10 cellular contexts compared by ENCODE assay signal in genomic region chr1:94922756-94923465, GRCh38. TPM values are rescaled to one million over a fixed set of nuclear protein-coding genes. Genes with fewer than 3 reads are reported as not detected.
DNase-seq lines count a peak whose midpoint lies in the region; ATAC-seq and TF ChIP-seq lines count a peak whose summit lies in the region.
"Had no signal": no experiment of that assay in that cellular context is flagged by ENCODE, and none has a peak within 500 bp of the region (broad histone marks: within the 10 kb centered on the region; RNA-seq: fewer than 3 reads in every experiment).

No MANE protein-coding gene starts in this region.

- H2AFZ ChIP-seq in GM23338: no peak overlapping the region

- H3K4me3 ChIP-seq in GM23338 (no peak overlapping the region), skeletal muscle cell (ENCODE audit: low read depth, low read length) (peak overlapping the region; percentile 91)

- H4K20me1 ChIP-seq in GM23338 (replicated peaks; ENCODE audit: insufficient read depth): peaks cover 70% of the 10 kb centered on the region

- no peak overlapping the region; the same call in 2 of the 3 replicates for H3K4me3 Mint-ChIP-seq in GM23338
- H3K4me3 Mint-ChIP-seq: activated naive CD4-positive, alpha-beta T cell treated with anti-CD3 and anti-CD28 coated beads, Interleukin-2, amount 50 U/mL, for 24 hours had no signal

- no peaks in the 10 kb centered on the region for H3K9me2 ChIP-seq in GM23338 (ENCODE audit: insufficient read depth)

- no peak for ATAC-seq in GM23338
- no peak for ATAC-seq in HG03342 (IDR thresholded peaks at IDR 0.05; ENCODE audit: unreplicated experiment)

- peaks cover 62% of the 10 kb centered on the region for H3K4me1 ChIP-seq in GM23338 (ENCODE audit: insufficient read depth)

- H3K27me3 Mint-ChIP-seq in GM23338 (ENCODE audit: insufficient read depth, low read depth, poor library complexity): peaks cover 15% of the 10 kb centered on the region

- no peaks in the 10 kb centered on the region for H3K27me3 ChIP-seq in GM23338 (ENCODE audit: insufficient read depth)

- H3F3A ChIP-seq in GM23338 (replicated peaks; ENCODE audit: low read depth): peaks cover 5% of the 10 kb centered on the region

- peaks cover 67% of the 10 kb centered on the region for H3K4me1 Mint-ChIP-seq in GM23338

- TF ChIP-seq CTCF in GM23338 (conservative IDR thresholded peaks at IDR 0.05; ENCODE audit: low read depth in 2 of 2): no peak

- H3K27ac ChIP-seq in GM23338 (ENCODE audit: low read depth): peak overlapping the region; percentile 68

- DNase-seq in GM23338 (ENCODE audit: low spot score) (no peak), amniotic epithelial cell (ENCODE audit: low read depth) (peak; percentile 89), hepatic stellate cell (ENCODE audit: low spot score) (peak; percentile 57), skeletal muscle cell (ENCODE audit: low read depth) (peak; percentile 37), SK-N-DZ (ENCODE audit: low spot score) (no peak), NOMO-1 (lab: John Stamatoyannopoulos, UW; ENCODE audit: unreplicated experiment in 2 of 2) (no peak)
- no peak for DNase-seq in activated CD8-positive, alpha-beta memory T cell treated with anti-CD3 and anti-CD28 coated beads, Interleukin-2, amount 50 U/mL, for 4 hours
- DNase-seq: NCI-H2171 had no signal

- H3K79me2 ChIP-seq in GM23338 (replicated peaks; ENCODE audit: insufficient read depth): peaks cover 83% of the 10 kb centered on the region

- H3K4me2 ChIP-seq in GM23338: peak overlapping the region; percentile 82

- H3K36me3 Mint-ChIP-seq in GM23338 (ENCODE audit: low read depth): peaks cover 33% of the 10 kb centered on the region

- H3K36me3 ChIP-seq in GM23338 (ENCODE audit: insufficient read depth): no peaks in the 10 kb centered on the region

- 0 out of 2 replicates have a peak overlapping the region, but pooled peaks have one; percentile 71 for H3K27ac Mint-ChIP-seq in GM23338
- H3K27ac Mint-ChIP-seq: activated naive CD4-positive, alpha-beta T cell treated with anti-CD3 and anti-CD28 coated beads, Interleukin-2, amount 50 U/mL, for 24 hours had no signal

- H3K9me3 Mint-ChIP-seq in GM23338: peaks cover 4% of the 10 kb centered on the region; the same call in 1 of the 3 replicates
- H3K9me3 Mint-ChIP-seq: activated naive CD4-positive, alpha-beta T cell treated with anti-CD3 and anti-CD28 coated beads, Interleukin-2, amount 50 U/mL, for 24 hours had no signal

TF ChIP-seq in GM23338, 12 proteins besides CTCF, POLR2A, EP300 and RAD21 (continues in another document):
- no peak for TF ChIP-seq CREB1 (CRISPR knock-in tag; IDR thresholded peaks at IDR 0.05; ENCODE audit: low read depth)
- no peak for TF ChIP-seq POLR2AphosphoS5 (IDR thresholded peaks at IDR 0.05; ENCODE audit: low read depth)
- TF ChIP-seq STAT1 (IDR thresholded peaks at IDR 0.05; ENCODE audit: unreplicated experiment): no peak
- no peak for TF ChIP-seq EZH2 (IDR thresholded peaks at IDR 0.05; ENCODE audit: low read depth, unreplicated experiment)
- TF ChIP-seq ZNF331 (CRISPR knock-in tag; IDR thresholded peaks at IDR 0.05; ENCODE audit: low read depth): no peak
- TF ChIP-seq REST (IDR thresholded peaks at IDR 0.05; ENCODE audit: unreplicated experiment): no peak
- TF ChIP-seq ZNF462 (CRISPR knock-in tag; IDR thresholded peaks at IDR 0.05): no peak
- no peak for TF ChIP-seq EZH2phosphoT487 (IDR thresholded peaks at IDR 0.05; ENCODE audit: unreplicated experiment)
- no peak for TF ChIP-seq ZNF114 (CRISPR knock-in tag; IDR thresholded peaks at IDR 0.05)

RNA-seq across cellular contexts. Expression of gene CNN3, which starts 4.0 kb away (rescaled TPM):
- total RNA-seq in GM23338 (2014; rRNA removed; shearing (Covaris generic)): 220 and 247 TPM in 2 replicates
- 270 and 312 TPM in 2 replicates for polyA plus RNA-seq in GM23338 (2016; fragmentation: Nextera tagmentation; extraction: Ambion mirVana)
- polyA plus RNA-seq in SK-N-DZ (2014; cell fraction: cytosol; rRNA removed): 158 and 161 TPM in 2 replicates
- 83.0 and 108 TPM in 2 replicates for polyA plus RNA-seq in SK-N-DZ (2014; cell fraction: nucleus; rRNA removed)

Comparison
In these comparisons a context has a peak if more than half of its experiments do, and no peak if none do; other contexts are left out.
1. DNase-seq: peak in amniotic epithelial cell (single experiment), hepatic stellate cell (single experiment) and skeletal muscle cell (single experiment); none in GM23338 (single experiment), SK-N-DZ (single experiment), activated CD8-positive, alpha-beta memory T cell treated with anti-CD3 and anti-CD28 coated beads, Interleukin-2, amount 50 U/mL, for 4 hours (single experiment) and NOMO-1 (0 of 2).